14 cellular contexts compared by ENCODE assay signal in the genomic region with DNA sequence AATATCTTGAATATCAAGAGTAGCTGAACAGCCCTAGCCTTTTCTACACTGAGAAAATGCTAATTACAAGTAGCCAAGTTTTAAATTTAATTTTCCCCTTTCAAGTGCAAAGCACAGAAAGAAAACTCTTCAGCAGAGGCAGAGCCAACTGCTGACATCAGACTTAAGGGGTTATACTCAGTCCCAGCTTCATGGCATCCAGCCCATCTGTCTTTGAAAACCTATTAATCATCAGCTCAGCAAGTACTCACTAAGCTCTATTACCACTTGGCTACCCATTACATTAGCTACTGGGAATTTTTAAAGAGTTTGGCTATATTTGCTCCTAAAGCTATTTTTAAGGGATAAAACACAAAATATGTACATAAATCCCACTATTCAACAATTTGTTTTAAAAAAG.
A peak's percentile ranks its signal among the peaks of the same experiment; 100 is the strongest.
DNase-seq lines count a peak whose midpoint lies in the region; ATAC-seq, FAIRE-seq and TF ChIP-seq lines count a peak whose summit lies in the region.
"Had no signal": no experiment of that assay in that cellular context is flagged by ENCODE, and none has a peak within 500 bp of the region (broad histone marks: within the 10 kb centered on the region; RNA-seq: fewer than 3 reads in every experiment).

No MANE protein-coding gene starts in this region.

- H3K27ac ChIP-seq in astrocyte (ENCODE audit: low read depth, low read length), result no peak overlapping the region
- H3K27ac ChIP-seq: gastroesophageal sphincter, SK-N-MC had no signal

- DNase-seq in ACHN (peak; percentile 82), HPDE6-E6E7 (ENCODE audit: extremely low spot score) (peak; percentile 50), astrocyte (ENCODE audit: low read depth) (peak; percentile 87), glomerular visceral epithelial cell (ENCODE audit: extremely low spot score) (peak; percentile 87), NAMALWA (ENCODE audit: low spot score) (no peak), mucosa of gallbladder (ENCODE audit: low spot score) (no peak)
- DNase-seq in activated CD4-positive, alpha-beta T cell treated with anti-CD3 and anti-CD28 coated beads, Interleukin-2, amount 10 ng/mL, durations not matched to agents 24 days and 14 days, result no peak
- DNase-seq in effector memory CD8-positive, alpha-beta T cell, result no peak
- DNase-seq: activated CD4-positive, alpha-beta T cell treated with anti-CD3 and anti-CD28 coated beads for 1 hour; activated T-cell treated with anti-CD3 and anti-CD28 coated beads, Interleukin-2, amount 50 U/mL, for 48 hours; GDM1 had no signal

- H2AFZ ChIP-seq in astrocyte (ENCODE audit: low read depth, low read length), result no peak overlapping the region

- no peaks in the 10 kb centered on the region for H3K27me3 ChIP-seq in astrocyte (ENCODE audit: insufficient read depth, low read length)
- H3K27me3 ChIP-seq: gastroesophageal sphincter had no signal

- H3K9me3 Mint-ChIP-seq in astrocyte (ENCODE audit: unreplicated experiment), result no peaks in the 10 kb centered on the region
- no peaks in the 10 kb centered on the region for H3K9me3 Mint-ChIP-seq in activated CD4-positive, alpha-beta T cell treated with anti-CD3 and anti-CD28 coated beads, Interleukin-2, amount 10 ng/mL, durations not matched to agents 24 days and 14 days
- no peaks in the 10 kb centered on the region for H3K9me3 Mint-ChIP-seq in effector memory CD8-positive, alpha-beta T cell

- FAIRE-seq in astrocyte (lab: Jason Lieb, UNC), result peak; percentile 59

- H4K20me1 ChIP-seq in astrocyte (ENCODE audit: insufficient read depth, low read length), result no peaks in the 10 kb centered on the region

- no peak overlapping the region for H3K9ac ChIP-seq in astrocyte (ENCODE audit: low read length)

- H3K36me3 ChIP-seq in astrocyte (ENCODE audit: insufficient read depth, low read length), result peaks cover 10% of the 10 kb centered on the region

- H3K4me3 Mint-ChIP-seq in astrocyte (ENCODE audit: unreplicated experiment), result no peak overlapping the region
- no peak overlapping the region for H3K4me3 Mint-ChIP-seq in activated CD4-positive, alpha-beta T cell treated with anti-CD3 and anti-CD28 coated beads, Interleukin-2, amount 10 ng/mL, durations not matched to agents 24 days and 14 days
- H3K4me3 Mint-ChIP-seq in effector memory CD8-positive, alpha-beta T cell, result no peak overlapping the region

- intact Hi-C loops in activated CD4-positive, alpha-beta T cell treated with anti-CD3 and anti-CD28 coated beads, Interleukin-2, amount 10 ng/mL, durations not matched to agents 24 days and 14 days (cut with micrococcal nuclease), result no loop called here

- H3K79me2 ChIP-seq in astrocyte (ENCODE audit: insufficient read depth, low read length), result no peaks in the 10 kb centered on the region

- H3K27ac Mint-ChIP-seq in astrocyte (ENCODE audit: unreplicated experiment), result no peak overlapping the region
- H3K27ac Mint-ChIP-seq in activated CD4-positive, alpha-beta T cell treated with anti-CD3 and anti-CD28 coated beads, Interleukin-2, amount 10 ng/mL, durations not matched to agents 24 days and 14 days, result no peak overlapping the region
- no peak overlapping the region for H3K27ac Mint-ChIP-seq in effector memory CD8-positive, alpha-beta T cell

- H3K4me1 Mint-ChIP-seq in astrocyte (ENCODE audit: low read depth, unreplicated experiment), result peaks cover 12% of the 10 kb centered on the region
- no peaks in the 10 kb centered on the region for H3K4me1 Mint-ChIP-seq in activated CD4-positive, alpha-beta T cell treated with anti-CD3 and anti-CD28 coated beads, Interleukin-2, amount 10 ng/mL, durations not matched to agents 24 days and 14 days
- no peaks in the 10 kb centered on the region for H3K4me1 Mint-ChIP-seq in effector memory CD8-positive, alpha-beta T cell (ENCODE audit: low read depth in 2 of 2)

- H3K4me1 ChIP-seq in astrocyte (ENCODE audit: insufficient read depth, low read length), result peaks cover 5% of the 10 kb centered on the region

- no peaks in the 10 kb centered on the region for H3K9me3 ChIP-seq in astrocyte (ENCODE audit: insufficient read depth, low read depth, low read length)
- H3K9me3 ChIP-seq: gastroesophageal sphincter had no signal

- no peak overlapping the region for H3K4me2 ChIP-seq in astrocyte (ENCODE audit: low read length)

- H3K36me3 Mint-ChIP-seq in astrocyte (ENCODE audit: low read depth, unreplicated experiment), result peaks cover 18% of the 10 kb centered on the region
- no peaks in the 10 kb centered on the region for H3K36me3 Mint-ChIP-seq in activated CD4-positive, alpha-beta T cell treated with anti-CD3 and anti-CD28 coated beads, Interleukin-2, amount 10 ng/mL, durations not matched to agents 24 days and 14 days (ENCODE audit: low read depth)
- no peaks in the 10 kb centered on the region for H3K36me3 Mint-ChIP-seq in effector memory CD8-positive, alpha-beta T cell (ENCODE audit: insufficient read depth)

- in situ Hi-C loops in ACHN (cut with HindIII; ENCODE audit: low pct_ligation_motif_present, low pct_unique_long_range_greater_than_20kb, low sequenced_read_pairs), result no loop called here

- no peak for ATAC-seq in effector memory CD8-positive, alpha-beta T cell (replicated peaks)
- ATAC-seq: gastroesophageal sphincter, left lobe of liver had no signal

- no peak overlapping the region for H3K4me3 ChIP-seq in astrocyte (ENCODE audit: insufficient read depth, low read depth, low read length)
- H3K4me3 ChIP-seq: gastroesophageal sphincter, SK-N-MC had no signal

- no peak for TF ChIP-seq CTCF in astrocyte (IDR thresholded peaks at IDR 0.05; ENCODE audit: insufficient read depth, low read depth, low read length)

- no peaks in the 10 kb centered on the region for H3K27me3 Mint-ChIP-seq in astrocyte (ENCODE audit: low read depth, unreplicated experiment)
- no peaks in the 10 kb centered on the region for H3K27me3 Mint-ChIP-seq in activated CD4-positive, alpha-beta T cell treated with anti-CD3 and anti-CD28 coated beads, Interleukin-2, amount 10 ng/mL, durations not matched to agents 24 days and 14 days
- H3K27me3 Mint-ChIP-seq in effector memory CD8-positive, alpha-beta T cell, result no peaks in the 10 kb centered on the region

Comparison
In these comparisons a context has a peak if more than half of its experiments do, and no peak if none do; other contexts are left out.
1. DNase-seq: peak in ACHN (single experiment), HPDE6-E6E7 (single experiment), astrocyte (single experiment) and glomerular visceral epithelial cell (single experiment); none in activated CD4-positive, alpha-beta T cell treated with anti-CD3 and anti-CD28 coated beads, Interleukin-2, amount 10 ng/mL, durations not matched to agents 24 days and 14 days (single experiment), effector memory CD8-positive, alpha-beta T cell (0 of 3), NAMALWA (single experiment) and mucosa of gallbladder (single experiment).